ENCODE assay signal across 24 cellular contexts in genomic region chr12:57511161-57511560, GRCh38. TPM values are rescaled to one million over a fixed set of nuclear protein-coding genes. Genes with fewer than 3 reads are reported as not detected.
DNase-seq lines count a peak whose midpoint lies in the region; ATAC-seq and TF ChIP-seq lines count a peak whose summit lies in the region.
"Had no signal": no experiment of that assay in that cellular context is flagged by ENCODE, and none has a peak within 500 bp of the region (broad histone marks: within the 10 kb centered on the region; RNA-seq: fewer than 3 reads in every experiment).

No MANE protein-coding gene starts in this region.

- no peaks in the 10 kb centered on the region for H3K9me3 Mint-ChIP-seq in activated T-cell treated with anti-CD3 and anti-CD28 coated beads, Interleukin-2, amount 50 U/mL, for 24 hours
- no peaks in the 10 kb centered on the region for H3K9me3 Mint-ChIP-seq in CD4-positive, alpha-beta T cell
- H3K9me3 Mint-ChIP-seq in T-helper 2 cell treated with Interferon-gamma antibody and Interleukin-4, amounts not matched to agents 5 μg/mL and 100 μg/mL, for 36 hours, result no peaks in the 10 kb centered on the region
- H3K9me3 Mint-ChIP-seq: CD4-positive, alpha-beta memory T cell; CD8-positive, alpha-beta memory T cell had no signal

- POLR2A ChIA-PET in CD4-positive, alpha-beta T cell (lab: Charles Lee), result no interaction called here

- peak overlapping the region; percentile 72 for H3K27ac Mint-ChIP-seq in activated T-cell treated with anti-CD3 and anti-CD28 coated beads, Interleukin-2, amount 50 U/mL, for 24 hours
- H3K27ac Mint-ChIP-seq in CD4-positive, alpha-beta T cell, result peak overlapping the region; percentile 53
- H3K27ac Mint-ChIP-seq in T-helper 2 cell treated with Interferon-gamma antibody and Interleukin-4, amounts not matched to agents 5 μg/mL and 100 μg/mL, for 36 hours, result no peak overlapping the region

- TF ChIP-seq POLR2A in spleen (IDR thresholded peaks at IDR 0.05), result no peak

- no peak for ATAC-seq in CD4-positive, alpha-beta T cell (ENCODE audit: poor library complexity)
- ATAC-seq in GM21526 (IDR thresholded peaks at IDR 0.05; ENCODE audit: low FRiP score, unreplicated experiment) (no peak), HG03097 (IDR thresholded peaks at IDR 0.05; ENCODE audit: low FRiP score, unreplicated experiment) (no peak)
- ATAC-seq: A549, GM12878 had no signal

- H3K4me1 Mint-ChIP-seq in activated T-cell treated with anti-CD3 and anti-CD28 coated beads, Interleukin-2, amount 50 U/mL, for 24 hours (ENCODE audit: low read depth), result peaks cover 5% of the 10 kb centered on the region
- H3K4me1 Mint-ChIP-seq in CD4-positive, alpha-beta T cell (ENCODE audit: low read depth), result no peaks in the 10 kb centered on the region
- no peaks in the 10 kb centered on the region for H3K4me1 Mint-ChIP-seq in T-helper 2 cell treated with Interferon-gamma antibody and Interleukin-4, amounts not matched to agents 5 μg/mL and 100 μg/mL, for 36 hours (ENCODE audit: low read depth)
- H3K4me1 Mint-ChIP-seq: B cell had no signal

- no peak for DNase-seq in activated T-cell treated with anti-CD3 and anti-CD28 coated beads, Interleukin-2, amount 50 U/mL, for 24 hours
- DNase-seq in activated T-cell treated with anti-CD3 and anti-CD28 coated beads, Interleukin-2, amount 50 U/mL, for 1 hour, result no peak
- DNase-seq in CD4-positive, alpha-beta T cell, result no peak
- DNase-seq in spleen, result peak; percentile 8
- no peak for DNase-seq in T-helper 2 cell treated with Interferon-gamma antibody and Interleukin-4, amounts not matched to agents 5 μg/mL and 100 μg/mL, for 36 hours (ENCODE audit: low spot score)
- DNase-seq: AML-193; CD4-positive, alpha-beta memory T cell; COR-L47; DMS 273 treated with DMSO at 0.1 percent for 48 hours; DMS153; DMS53; DMS79; DND-41; EL; GDM1 had no signal

- H3K27me3 ChIP-seq in CD4-positive, alpha-beta T cell (ENCODE audit: control insufficient read depth, insufficient read depth, low read length), result no peaks in the 10 kb centered on the region
- H3K27me3 ChIP-seq in spleen (replicated peaks in 1 of 7), result no peaks in the 10 kb centered on the region
- H3K27me3 ChIP-seq: BLaER1 treated with 17β-estradiol and CSF1 and Interleukin-3, amounts not matched to agents 10 nM and 100 nM had no signal

- WGBS in spleen, 5 donors, result 94 to 100% (median 98%) methylated on average over 4 of the region's 4 CpGs

- intact Hi-C loops in CD4-positive, alpha-beta T cell (cut with DNase I, micrococcal nuclease), result no loop called here
- intact Hi-C loops in spleen (cut with DNase I; ENCODE audit: low total_unique reads), result no loop called here

- TF ChIP-seq CTCF in CD4-positive, alpha-beta T cell (IDR thresholded peaks at IDR 0.05), result no peak
- TF ChIP-seq CTCF in spleen (IDR thresholded peaks at IDR 0.05 in 8 of 11, conservative IDR thresholded peaks at IDR 0.05 in 3 of 11), result no peak

- H3K4me3 Mint-ChIP-seq in activated T-cell treated with anti-CD3 and anti-CD28 coated beads, Interleukin-2, amount 50 U/mL, for 24 hours, result no peak overlapping the region
- H3K4me3 Mint-ChIP-seq in CD4-positive, alpha-beta T cell, result no peak overlapping the region
- H3K4me3 Mint-ChIP-seq in T-helper 2 cell treated with Interferon-gamma antibody and Interleukin-4, amounts not matched to agents 5 μg/mL and 100 μg/mL, for 36 hours, result no peak overlapping the region
- H3K4me3 Mint-ChIP-seq: B cell; CD4-positive, alpha-beta memory T cell; CD8-positive, alpha-beta memory T cell had no signal

- no peak overlapping the region for H3K27ac ChIP-seq in CD4-positive, alpha-beta T cell (ENCODE audit: low read depth, low read length)
- peak overlapping the region in 1 of 8 donors; percentile 36 for H3K27ac ChIP-seq in spleen
- H3K27ac ChIP-seq: A549; BLaER1 treated with 17β-estradiol and CSF1 and Interleukin-3, amounts not matched to agents 10 nM and 100 nM; C4-2B had no signal

- H3K36me3 ChIP-seq in spleen, result peaks cover 3 to 96% (median 74%) of the 10 kb centered on the region in 6 donors

- CTCF ChIA-PET in CD4-positive, alpha-beta T cell (lab: Charles Lee), result no interaction called here

- H3K36me3 Mint-ChIP-seq in activated T-cell treated with anti-CD3 and anti-CD28 coated beads, Interleukin-2, amount 50 U/mL, for 24 hours (ENCODE audit: low read depth), result peaks cover 85% of the 10 kb centered on the region
- peaks cover 69% of the 10 kb centered on the region for H3K36me3 Mint-ChIP-seq in CD4-positive, alpha-beta T cell (ENCODE audit: low read depth)
- H3K36me3 Mint-ChIP-seq in T-helper 2 cell treated with Interferon-gamma antibody and Interleukin-4, amounts not matched to agents 5 μg/mL and 100 μg/mL, for 36 hours (ENCODE audit: low read depth), result peaks cover 46% of the 10 kb centered on the region

- H3K9me3 ChIP-seq in CD4-positive, alpha-beta T cell (ENCODE audit: control insufficient read depth, low read length), result no peaks in the 10 kb centered on the region
- H3K9me3 ChIP-seq in spleen, result no peaks in the 10 kb centered on the region
- H3K9me3 ChIP-seq: A549 had no signal

- no peaks in the 10 kb centered on the region for H3K27me3 Mint-ChIP-seq in activated T-cell treated with anti-CD3 and anti-CD28 coated beads, Interleukin-2, amount 50 U/mL, for 24 hours
- no peaks in the 10 kb centered on the region for H3K27me3 Mint-ChIP-seq in CD4-positive, alpha-beta T cell
- no peaks in the 10 kb centered on the region for H3K27me3 Mint-ChIP-seq in T-helper 2 cell treated with Interferon-gamma antibody and Interleukin-4, amounts not matched to agents 5 μg/mL and 100 μg/mL, for 36 hours (ENCODE audit: low read depth)
- H3K27me3 Mint-ChIP-seq: B cell; CD4-positive, alpha-beta memory T cell; CD8-positive, alpha-beta memory T cell had no signal

- H3K4me3 ChIP-seq in spleen, result no peak overlapping the region
- H3K4me3 ChIP-seq: A549; BLaER1 treated with 17β-estradiol and CSF1 and Interleukin-3, amounts not matched to agents 10 nM and 100 nM; GM12878 had no signal

- peaks cover 0 to 7% (median 0%) of the 10 kb centered on the region in 6 donors for H3K4me1 ChIP-seq in spleen
- H3K4me1 ChIP-seq: A549 had no signal

RNA-seq across cellular contexts. Expression of gene DDIT3, which starts 9.2 kb away (rescaled TPM):
- total RNA-seq in CD4-positive, alpha-beta T cell, result 100 to 1,000 TPM; 145 TPM
- 10 to 100 TPM; 18.0 to 27.7 (median 21.6) TPM for total RNA-seq in spleen
- 10 to 100 TPM; 39.8 to 43.9 (median 43.4) TPM for polyA plus RNA-seq in spleen

RNA-seq across cellular contexts. Expression of gene MBD6, which starts 11.5 kb away (rescaled TPM):
- total RNA-seq in CD4-positive, alpha-beta T cell, result 10 to 100 TPM; 72.4 to 74.7 TPM
- 100 to 1,000 TPM in 4 of 7 donors, 10 to 100 TPM in 3; 52.9 to 171 (median 110) TPM for total RNA-seq in spleen
- 10 to 100 TPM; 14.8 to 65.0 (median 61.2) TPM for polyA plus RNA-seq in spleen

RNA-seq across cellular contexts. Expression of gene MARS1, which starts 23.3 kb away (rescaled TPM):
- total RNA-seq in CD4-positive, alpha-beta T cell, result 100 to 1,000 TPM; 203 to 204 TPM
- total RNA-seq in spleen, result 100 to 1,000 TPM in 4 of 7 donors, 10 to 100 TPM in 3; 72.4 to 186 (median 146) TPM
- 100 to 1,000 TPM in 1 of 3 donors, 10 to 100 TPM in 2; 67.4 to 104 (median 89.2) TPM for polyA plus RNA-seq in spleen

RNA-seq across cellular contexts. Expression of gene ARHGAP9, which starts 31.5 kb away (rescaled TPM):
- total RNA-seq in CD4-positive, alpha-beta T cell, result 100 to 1,000 TPM; 354 to 370 TPM
- total RNA-seq in spleen, result 100 to 1,000 TPM; 148 to 328 (median 226) TPM
- 100 to 1,000 TPM; 190 to 400 (median 251) TPM for polyA plus RNA-seq in spleen
- total RNA-seq: G401 had no signal

RNA-seq across cellular contexts. Expression of gene DCTN2, which starts 35.8 kb away (rescaled TPM):
- total RNA-seq in CD4-positive, alpha-beta T cell, result 10 to 100 TPM; 39.6 TPM
- 100 to 1,000 TPM in 4 of 7 donors, 10 to 100 TPM in 3; 68.5 to 152 (median 101) TPM for total RNA-seq in spleen
- polyA plus RNA-seq in spleen, result 10 to 100 TPM; 53.3 to 67.3 (median 66.8) TPM

Comparison
In these comparisons a context has a peak if more than half of its experiments do, and no peak if none do; other contexts are left out.
1. RNA of gene DDIT3, which starts 9.2 kb away (total RNA-seq): 145 TPM in CD4-positive, alpha-beta T cell; 18.0 to 27.7 TPM in spleen; every median in the first group is over 4 times any median in the second.